ENCODE assay signal across 1 cellular context in the genomic region with DNA sequence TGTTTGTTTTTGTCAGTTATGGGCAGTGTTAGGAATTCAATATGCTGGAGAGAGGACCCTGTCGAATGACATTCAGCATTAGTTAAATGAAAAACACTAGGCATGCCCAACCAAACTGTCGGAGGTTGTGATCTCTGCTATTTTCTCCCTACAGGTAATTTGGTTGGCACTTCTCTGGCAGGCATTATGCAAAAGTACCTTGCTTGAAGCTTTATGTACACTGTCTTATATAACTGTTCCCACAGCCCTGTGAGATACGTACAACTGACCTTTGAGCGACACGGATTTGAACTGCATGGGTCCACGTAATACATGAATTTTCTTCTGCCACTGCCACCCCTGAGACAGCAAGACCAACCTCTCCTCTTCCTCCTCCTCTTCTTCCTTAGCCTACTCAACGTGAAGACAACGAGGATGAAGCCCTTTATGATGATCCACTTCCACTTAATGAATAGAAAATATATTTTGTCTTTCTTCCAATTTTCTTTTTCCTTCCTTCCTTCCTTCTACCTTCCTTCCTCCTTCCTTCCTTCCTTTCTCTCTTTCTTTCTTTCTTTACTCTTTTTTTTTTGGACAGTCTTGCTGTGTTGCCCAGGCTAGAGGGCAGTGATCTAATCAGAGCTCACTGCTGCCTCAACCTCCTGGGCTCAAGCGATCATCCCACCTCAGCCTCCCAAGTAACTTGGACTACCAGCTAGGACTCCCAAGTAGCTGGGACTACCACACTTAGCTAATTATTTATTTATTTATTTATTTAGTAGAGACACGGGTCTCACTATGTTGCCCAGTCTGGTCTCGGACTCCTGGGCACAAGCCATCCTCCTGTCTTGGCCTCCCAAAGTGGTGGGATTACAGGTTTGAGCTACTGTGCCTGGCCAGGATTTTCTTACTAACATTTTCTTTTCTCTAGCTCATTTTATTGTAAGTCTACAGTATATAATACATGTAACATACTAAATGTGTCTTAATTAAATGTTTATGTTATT.
TF ChIP-seq lines count a peak whose summit lies in the region.

No MANE protein-coding gene starts in this region.

TF ChIP-seq in HepG2, 621 proteins besides CTCF, POLR2A, EP300 and RAD21 (continued from another document and continues in another):
- TF ChIP-seq, protein P1, sequence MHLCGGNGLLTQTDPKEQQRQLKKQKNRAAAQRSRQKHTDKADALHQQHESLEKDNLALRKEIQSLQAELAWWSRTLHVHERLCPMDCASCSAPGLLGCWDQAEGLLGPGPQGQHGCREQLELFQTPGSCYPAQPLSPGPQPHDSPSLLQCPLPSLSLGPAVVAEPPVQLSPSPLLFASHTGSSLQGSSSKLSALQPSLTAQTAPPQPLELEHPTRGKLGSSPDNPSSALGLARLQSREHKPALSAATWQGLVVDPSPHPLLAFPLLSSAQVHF (CRISPR knock-in tag; IDR thresholded peaks at IDR 0.05): no peak
- TF ChIP-seq ZNF724P (CRISPR knock-in tag; IDR thresholded peaks at IDR 0.05; ENCODE audit: borderline replicate concordance) (no peak), ZNF292 (CRISPR knock-in tag; IDR thresholded peaks at IDR 0.05; ENCODE audit: borderline replicate concordance, low read depth) (no peak), CHD2 (IDR thresholded peaks at IDR 0.05; ENCODE audit: low read depth, low read length) (no peak), ZEB1 (IDR thresholded peaks at IDR 0.05; ENCODE audit: insufficient replicate concordance, low read depth) (no peak), HNRNPLL (IDR thresholded peaks at IDR 0.05; ENCODE audit: low read depth, low read length, poor library complexity, severe bottlenecking) (no peak), MXD3 (CRISPR knock-in tag; IDR thresholded peaks at IDR 0.05) (no peak), FOXO1 (CRISPR knock-in tag; IDR thresholded peaks at IDR 0.05) (peak; percentile 38; the same call in 1 of the 2 replicates), ZMYM3 (CRISPR knock-in tag; IDR thresholded peaks at IDR 0.05) (no peak; the same call in none of the 2 replicates), KLF15 (CRISPR knock-in tag; IDR thresholded peaks at IDR 0.05; ENCODE audit: borderline replicate concordance) (no peak), ZBTB46 (CRISPR knock-in tag; IDR thresholded peaks at IDR 0.05; ENCODE audit: borderline replicate concordance) (no peak), NCOA2 (CRISPR knock-in tag; IDR thresholded peaks at IDR 0.05) (peak; percentile 71; the same call in 1 of the 2 replicates), GFI1 (CRISPR knock-in tag; IDR thresholded peaks at IDR 0.05; ENCODE audit: borderline replicate concordance) (peak; percentile 77), ZNF607 (CRISPR knock-in tag; IDR thresholded peaks at IDR 0.05; ENCODE audit: borderline replicate concordance) (0 out of 2 replicates have a peak, but pooled peaks have one; percentile 34), TSC22D2 (CRISPR knock-in tag; IDR thresholded peaks at IDR 0.05; ENCODE audit: borderline replicate concordance) (no peak), ARID5B (CRISPR knock-in tag; IDR thresholded peaks at IDR 0.05) (peak; percentile 93), ZNF644 (CRISPR knock-in tag; IDR thresholded peaks at IDR 0.05; ENCODE audit: low read depth) (no peak), ZNF567 (CRISPR knock-in tag; IDR thresholded peaks at IDR 0.05; ENCODE audit: borderline replicate concordance) (no peak), ZNF788 (CRISPR knock-in tag; IDR thresholded peaks at IDR 0.05; ENCODE audit: borderline replicate concordance) (no peak; the same call in 1 of the 2 replicates), MATR3 (CRISPR knock-in tag; IDR thresholded peaks at IDR 0.05) (no peak), ZNF780A (CRISPR knock-in tag; IDR thresholded peaks at IDR 0.05) (0 out of 2 replicates have a peak, but pooled peaks have one; percentile 11), NFYC (CRISPR knock-in tag; IDR thresholded peaks at IDR 0.05) (no peak; the same call in 1 of the 2 replicates), SCMH1 (CRISPR knock-in tag; IDR thresholded peaks at IDR 0.05; ENCODE audit: borderline replicate concordance) (no peak), ZNF282 (IDR thresholded peaks at IDR 0.05; ENCODE audit: partially characterized antibody) (no peak), YEATS2 (CRISPR knock-in tag; IDR thresholded peaks at IDR 0.05; ENCODE audit: borderline replicate concordance) (no peak), ZNF83 (CRISPR knock-in tag; IDR thresholded peaks at IDR 0.05; ENCODE audit: borderline replicate concordance) (no peak), ZNF484 (CRISPR knock-in tag; IDR thresholded peaks at IDR 0.05; ENCODE audit: borderline replicate concordance, low read depth) (no peak), KDM5B (CRISPR knock-in tag; IDR thresholded peaks at IDR 0.05; ENCODE audit: borderline replicate concordance) (no peak), RFX3 (CRISPR knock-in tag; IDR thresholded peaks at IDR 0.05) (no peak), CCAR2 (optimal IDR thresholded peaks at IDR 0.05; ENCODE audit: low read depth, low read length) (no peak), ZBTB33 (CRISPR knock-in tag; IDR thresholded peaks at IDR 0.05) (no peak), IRX3 (CRISPR knock-in tag; IDR thresholded peaks at IDR 0.05; ENCODE audit: borderline replicate concordance, low read depth) (no peak), ZNF20 (CRISPR knock-in tag; IDR thresholded peaks at IDR 0.05) (no peak), PITX1 (CRISPR knock-in tag; IDR thresholded peaks at IDR 0.05) (peak; percentile 44; the same call in 1 of the 2 replicates), FLYWCH1 (CRISPR knock-in tag; IDR thresholded peaks at IDR 0.05) (no peak)
- TF ChIP-seq, protein P2, sequence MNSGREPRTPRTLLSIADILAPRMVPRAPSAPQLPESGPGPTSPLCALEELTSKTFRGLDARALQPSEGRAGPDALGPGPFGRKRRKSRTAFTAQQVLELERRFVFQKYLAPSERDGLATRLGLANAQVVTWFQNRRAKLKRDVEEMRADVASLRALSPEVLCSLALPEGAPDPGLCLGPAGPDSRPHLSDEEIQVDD (CRISPR knock-in tag; IDR thresholded peaks at IDR 0.05; ENCODE audit: borderline replicate concordance): no peak
- TF ChIP-seq, protein P3, sequence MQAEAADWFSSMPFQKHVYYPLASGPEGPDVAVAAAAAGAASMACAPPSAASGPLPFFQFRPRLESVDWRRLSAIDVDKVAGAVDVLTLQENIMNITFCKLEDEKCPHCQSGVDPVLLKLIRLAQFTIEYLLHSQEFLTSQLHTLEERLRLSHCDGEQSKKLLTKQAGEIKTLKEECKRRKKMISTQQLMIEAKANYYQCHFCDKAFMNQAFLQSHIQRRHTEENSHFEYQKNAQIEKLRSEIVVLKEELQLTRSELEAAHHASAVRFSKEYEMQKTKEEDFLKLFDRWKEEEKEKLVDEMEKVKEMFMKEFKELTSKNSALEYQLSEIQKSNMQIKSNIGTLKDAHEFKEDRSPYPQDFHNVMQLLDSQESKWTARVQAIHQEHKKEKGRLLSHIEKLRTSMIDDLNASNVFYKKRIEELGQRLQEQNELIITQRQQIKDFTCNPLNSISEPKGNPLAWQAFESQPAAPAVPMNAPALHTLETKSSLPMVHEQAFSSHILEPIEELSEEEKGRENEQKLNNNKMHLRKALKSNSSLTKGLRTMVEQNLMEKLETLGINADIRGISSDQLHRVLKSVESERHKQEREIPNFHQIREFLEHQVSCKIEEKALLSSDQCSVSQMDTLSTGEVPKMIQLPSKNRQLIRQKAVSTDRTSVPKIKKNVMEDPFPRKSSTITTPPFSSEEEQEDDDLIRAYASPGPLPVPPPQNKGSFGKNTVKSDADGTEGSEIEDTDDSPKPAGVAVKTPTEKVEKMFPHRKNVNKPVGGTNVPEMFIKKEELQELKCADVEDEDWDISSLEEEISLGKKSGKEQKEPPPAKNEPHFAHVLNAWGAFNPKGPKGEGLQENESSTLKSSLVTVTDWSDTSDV (CRISPR knock-in tag; IDR thresholded peaks at IDR 0.05): no peak
- TF ChIP-seq, protein P4, sequence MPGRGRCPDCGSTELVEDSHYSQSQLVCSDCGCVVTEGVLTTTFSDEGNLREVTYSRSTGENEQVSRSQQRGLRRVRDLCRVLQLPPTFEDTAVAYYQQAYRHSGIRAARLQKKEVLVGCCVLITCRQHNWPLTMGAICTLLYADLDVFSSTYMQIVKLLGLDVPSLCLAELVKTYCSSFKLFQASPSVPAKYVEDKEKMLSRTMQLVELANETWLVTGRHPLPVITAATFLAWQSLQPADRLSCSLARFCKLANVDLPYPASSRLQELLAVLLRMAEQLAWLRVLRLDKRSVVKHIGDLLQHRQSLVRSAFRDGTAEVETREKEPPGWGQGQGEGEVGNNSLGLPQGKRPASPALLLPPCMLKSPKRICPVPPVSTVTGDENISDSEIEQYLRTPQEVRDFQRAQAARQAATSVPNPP (CRISPR knock-in tag; IDR thresholded peaks at IDR 0.05): no peak
- TF ChIP-seq, protein P5, sequence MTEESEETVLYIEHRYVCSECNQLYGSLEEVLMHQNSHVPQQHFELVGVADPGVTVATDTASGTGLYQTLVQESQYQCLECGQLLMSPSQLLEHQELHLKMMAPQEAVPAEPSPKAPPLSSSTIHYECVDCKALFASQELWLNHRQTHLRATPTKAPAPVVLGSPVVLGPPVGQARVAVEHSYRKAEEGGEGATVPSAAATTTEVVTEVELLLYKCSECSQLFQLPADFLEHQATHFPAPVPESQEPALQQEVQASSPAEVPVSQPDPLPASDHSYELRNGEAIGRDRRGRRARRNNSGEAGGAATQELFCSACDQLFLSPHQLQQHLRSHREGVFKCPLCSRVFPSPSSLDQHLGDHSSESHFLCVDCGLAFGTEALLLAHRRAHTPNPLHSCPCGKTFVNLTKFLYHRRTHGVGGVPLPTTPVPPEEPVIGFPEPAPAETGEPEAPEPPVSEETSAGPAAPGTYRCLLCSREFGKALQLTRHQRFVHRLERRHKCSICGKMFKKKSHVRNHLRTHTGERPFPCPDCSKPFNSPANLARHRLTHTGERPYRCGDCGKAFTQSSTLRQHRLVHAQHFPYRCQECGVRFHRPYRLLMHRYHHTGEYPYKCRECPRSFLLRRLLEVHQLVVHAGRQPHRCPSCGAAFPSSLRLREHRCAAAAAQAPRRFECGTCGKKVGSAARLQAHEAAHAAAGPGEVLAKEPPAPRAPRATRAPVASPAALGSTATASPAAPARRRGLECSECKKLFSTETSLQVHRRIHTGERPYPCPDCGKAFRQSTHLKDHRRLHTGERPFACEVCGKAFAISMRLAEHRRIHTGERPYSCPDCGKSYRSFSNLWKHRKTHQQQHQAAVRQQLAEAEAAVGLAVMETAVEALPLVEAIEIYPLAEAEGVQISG (CRISPR knock-in tag; IDR thresholded peaks at IDR 0.05): 0 out of 2 replicates have a peak, but pooled peaks have one; percentile 17
- TF ChIP-seq, protein P6, sequence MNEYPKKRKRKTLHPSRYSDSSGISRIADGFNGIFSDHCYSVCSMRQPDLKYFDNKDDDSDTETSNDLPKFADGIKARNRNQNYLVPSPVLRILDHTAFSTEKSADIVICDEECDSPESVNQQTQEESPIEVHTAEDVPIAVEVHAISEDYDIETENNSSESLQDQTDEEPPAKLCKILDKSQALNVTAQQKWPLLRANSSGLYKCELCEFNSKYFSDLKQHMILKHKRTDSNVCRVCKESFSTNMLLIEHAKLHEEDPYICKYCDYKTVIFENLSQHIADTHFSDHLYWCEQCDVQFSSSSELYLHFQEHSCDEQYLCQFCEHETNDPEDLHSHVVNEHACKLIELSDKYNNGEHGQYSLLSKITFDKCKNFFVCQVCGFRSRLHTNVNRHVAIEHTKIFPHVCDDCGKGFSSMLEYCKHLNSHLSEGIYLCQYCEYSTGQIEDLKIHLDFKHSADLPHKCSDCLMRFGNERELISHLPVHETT (CRISPR knock-in tag; conservative IDR thresholded peaks at IDR 0.05): no peak
